8 cellular contexts compared by ENCODE assay signal in the genomic region with DNA sequence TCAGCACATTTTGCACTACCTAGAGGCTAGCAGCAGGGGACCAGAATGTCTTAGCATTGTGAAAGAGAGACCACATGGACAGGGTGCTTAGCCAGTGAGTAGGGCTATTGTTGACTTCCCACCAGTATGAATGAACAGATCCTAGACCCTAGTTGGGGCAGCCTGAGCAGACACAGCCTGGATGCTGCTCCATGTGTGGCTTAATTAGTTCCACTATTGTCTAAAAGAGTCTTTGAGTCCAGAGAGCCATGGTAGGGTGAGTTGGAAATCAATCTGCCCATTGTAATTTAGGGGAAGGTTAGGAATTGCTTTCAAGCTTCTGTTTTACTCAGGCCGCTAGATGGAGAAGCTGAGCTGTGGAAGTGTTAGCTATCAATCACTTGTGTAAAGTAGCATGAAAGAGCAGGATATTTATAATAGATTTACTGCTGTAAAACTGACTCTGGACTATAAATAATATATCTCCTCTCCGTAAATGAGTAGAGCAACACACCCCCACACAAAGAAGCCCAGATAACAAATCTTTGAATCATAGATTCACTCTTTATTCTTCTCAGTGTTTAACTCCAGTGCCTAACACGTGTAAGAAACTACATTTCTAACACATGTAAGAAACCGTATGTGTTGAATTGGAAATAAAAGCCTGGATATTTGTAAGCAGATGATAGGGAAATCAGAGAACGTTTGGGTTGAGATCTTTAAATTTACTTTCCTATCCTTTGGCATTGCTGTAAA. TPM values are rescaled to one million over a fixed set of nuclear protein-coding genes. Genes with fewer than 3 reads are reported as not detected.
DNase-seq lines count a peak whose midpoint lies in the region; ATAC-seq, FAIRE-seq and TF ChIP-seq lines count a peak whose summit lies in the region.

No MANE protein-coding gene starts in this region.

- no peaks in the 10 kb centered on the region; a peak in 1 of 5 replicates for H3K27me3 ChIP-seq in HepG2 (ENCODE audit: control insufficient read depth in 1 of 2, insufficient read depth in 2 of 2, low read length in 2 of 2)

- no peak overlapping the region for H3K9ac ChIP-seq in HepG2 (ENCODE audit: insufficient read depth, low read depth, low read length)

- H3K4me3 ChIP-seq in OCI-LY7 (ENCODE audit: low read depth, low read length, poor library complexity, severe bottlenecking) = peak overlapping the region; percentile 30
- no peak overlapping the region for H3K4me3 ChIP-seq in HepG2 (replicated peaks in 1 of 3; ENCODE audit: insufficient read depth in 1 of 3, low read depth in 2 of 3, low read length in 3 of 3)

- peaks cover 9% of the 10 kb centered on the region for H3K36me3 ChIP-seq in OCI-LY7 (ENCODE audit: insufficient read depth, low read length)
- H3K36me3 ChIP-seq in HepG2 (replicated peaks in 1 of 2; ENCODE audit: control insufficient read depth in 1 of 2, insufficient read depth in 2 of 2, low read length in 2 of 2) = no peaks in the 10 kb centered on the region

- peaks cover 39% of the 10 kb centered on the region for H3K79me2 ChIP-seq in OCI-LY7 (ENCODE audit: insufficient read depth, low read depth, low read length)
- H3K79me2 ChIP-seq in HepG2 (ENCODE audit: insufficient read depth, low read length) = no peaks in the 10 kb centered on the region

- POLR2A ChIA-PET in OCI-LY7 (lab: Charles Lee) (interaction anchor here (0.5 to 16.9 kb wide), 20 partner anchors 8 to 610 kb away, joined by 3 to 566 read pairs (median 4); a partner anchor contains a TSS), HepG2 (lab: Yijun Ruan, JAX) (no interaction called here)

- H3K9me2 ChIP-seq in OCI-LY7 (ENCODE audit: insufficient read depth, low read length) = no peaks in the 10 kb centered on the region

- TF ChIP-seq RAD21 in HepG2 (CRISPR knock-in tag; IDR thresholded peaks at IDR 0.05) = 0 out of 2 replicates have a peak, but pooled peaks have one; percentile 29

- TF ChIP-seq EP300 in HepG2 (IDR thresholded peaks at IDR 0.05; ENCODE audit: low read depth in 2 of 2, low read length in 2 of 2) (no peak), HepG2 (CRISPR knock-in tag; IDR thresholded peaks at IDR 0.05; ENCODE audit: borderline replicate concordance) (no peak)

- BruUV-seq in OCI-LY7 (replicated peaks; lab: Mats Ljungman, UMichigan) (no TSS peak), HepG2 (replicated peaks; lab: Mats Ljungman, UMichigan) (no TSS peak)

- TF ChIP-seq CTCF in AG09319 (IDR thresholded peaks at IDR 0.05; ENCODE audit: low read depth, low read length) = peak; percentile 49
- peak; percentile 60; the same call in 1 of the 2 replicates for TF ChIP-seq CTCF in GM12874 (IDR thresholded peaks at IDR 0.05; ENCODE audit: insufficient read depth, low read depth, low read length)
- TF ChIP-seq CTCF in OCI-LY7 (conservative IDR thresholded peaks at IDR 0.05; ENCODE audit: low read length) = peak; percentile 93
- TF ChIP-seq CTCF in HepG2 (CRISPR knock-in tag; IDR thresholded peaks at IDR 0.05) = peak; percentile 70

- CTCF ChIA-PET in OCI-LY7 (lab: Charles Lee; ENCODE audit: unreplicated experiment) = interaction anchor here (1.4 to 2.7 kb wide), 2 partner anchors 26 to 300 kb away, joined by 3 to 12 read pairs; no protein-coding TSS in a partner anchor
- CTCF ChIA-PET in HepG2 (lab: Yijun Ruan, JAX; ENCODE audit: low intra/inter-chr PET ratio, low total read pairs) = interaction anchor here (0.9 to 1.8 kb wide), 3 partner anchors 300 to 394 kb away, joined by 3 to 20 read pairs (median 7); no protein-coding TSS in a partner anchor

- in situ Hi-C loops in HepG2 (cut with HindIII; ENCODE audit: extremely low pct_ligation_motif_present, low pct_unique_long_range_greater_than_20kb) = loop anchor here (10.0 kb wide), 1 partner anchor 378 kb away; no protein-coding TSS in a partner anchor

- intact Hi-C loops in OCI-LY7 (cut with micrococcal nuclease; ENCODE audit: unreplicated experiment) = loop anchor here (1.0 to 5.0 kb wide), 6 partner anchors 156 to 425 kb away; a partner anchor contains a TSS
- intact Hi-C loops in HepG2 (cut with micrococcal nuclease; ENCODE audit: unreplicated experiment) = loop anchor here (1.0 to 10.0 kb wide), 4 partner anchors 158 to 394 kb away; a partner anchor contains a TSS

- H4K20me1 ChIP-seq in OCI-LY7 (ENCODE audit: insufficient read depth, low read length) (no peaks in the 10 kb centered on the region), HepG2 (ENCODE audit: insufficient read depth, low read length) (no peaks in the 10 kb centered on the region)

- peak overlapping the region; percentile 99 for H3K4me2 ChIP-seq in OCI-LY7 (ENCODE audit: low read length)
- H3K4me2 ChIP-seq in HepG2 (ENCODE audit: low read depth, low read length) = no peak overlapping the region

- peak; percentile 87 for ATAC-seq in HepG2
- no peak for ATAC-seq in HG02884 (IDR thresholded peaks at IDR 0.05; ENCODE audit: unreplicated experiment)

- no peak for TF ChIP-seq POLR2A in HepG2 (IDR thresholded peaks at IDR 0.05; ENCODE audit: insufficient read depth in 1 of 2, low read depth in 2 of 2, low read length in 2 of 2)

- H3K4me1 ChIP-seq in OCI-LY7 (ENCODE audit: insufficient read depth, low read length, poor library complexity, severe bottlenecking) (peaks cover 68% of the 10 kb centered on the region), HepG2 (ENCODE audit: insufficient read depth, low read length) (no peaks in the 10 kb centered on the region)

- peak; percentile 26 for FAIRE-seq in HepG2 (lab: Jason Lieb, UNC)

- peak overlapping the region; percentile 99 for H3K27ac ChIP-seq in OCI-LY7 (ENCODE audit: low read depth, low read length, poor library complexity, severe bottlenecking)
- H3K27ac ChIP-seq in HepG2 (ENCODE audit: extremely low read length, insufficient read depth, low read length) = no peak overlapping the region

- H3K9me3 ChIP-seq in OCI-LY7 (ENCODE audit: low read length) = no peaks in the 10 kb centered on the region
- H3K9me3 ChIP-seq in HepG2 (ENCODE audit: low read length) = no peaks in the 10 kb centered on the region

- DNase-seq in AG09319 (ENCODE audit: extremely low read depth, low read depth) (no peak), HS-5 (ENCODE audit: low read depth) (peak; percentile 10), OCI-LY7 (ENCODE audit: low spot score) (peak; percentile 87), cerebellar cortex (ENCODE audit: low spot score) (peak; percentile 38), HepG2 (ENCODE audit: low spot score) (peak; percentile 42), NCI-H1105 (lab: John Stamatoyannopoulos, UW) (no peak)

- H2AFZ ChIP-seq in OCI-LY7 (ENCODE audit: low read length) (peak overlapping the region; percentile 95), HepG2 (ENCODE audit: low read length) (no peak overlapping the region)

- 10% methylated on average over 5 of the region's 5 CpGs for WGBS in HepG2 (ENCODE audit: low lambda C conversion rate)

RNA-seq across cellular contexts. Expression of a gene that starts 4.1 kb away (rescaled TPM):
- 160 and 193 TPM in 2 replicates for total RNA-seq in OCI-LY7 (2014; rRNA removed; shearing (Covaris generic))
- total RNA-seq in OCI-LY7 (2022) (195 and 247 TPM in 2 replicates), HepG2 (2016; rRNA removed; fragmentation: Illumina TruSeq; extraction: Trizol) (not detected in 2 replicates)
- not detected in 2 replicates for total RNA-seq in HepG2 (2016; cell fraction: cytosol; rRNA removed; fragmentation: Illumina TruSeq; extraction: Trizol; ENCODE audit: low read depth)
- not detected in 2 replicates for total RNA-seq in HepG2 (2016; cell fraction: insoluble cytoplasmic fraction; rRNA removed; fragmentation: Illumina TruSeq; extraction: Trizol)
- not detected in 2 replicates for total RNA-seq in HepG2 (2016; cell fraction: membrane; rRNA removed; fragmentation: Illumina TruSeq; extraction: Trizol)
- not detected in 2 replicates for total RNA-seq in HepG2 (2016; cell fraction: nucleus; rRNA removed; fragmentation: Illumina TruSeq; extraction: Trizol)
- polyA plus RNA-seq in HepG2 (2011; rRNA removed) = not detected in 2 replicates
- polyA plus RNA-seq in HepG2 (2011; cell fraction: cytosol; rRNA removed) = 0.05 and 0.07 TPM in 2 replicates
- polyA plus RNA-seq in HepG2 (2011; cell fraction: nucleus; rRNA removed) = not detected in 2 replicates
- polyA plus RNA-seq in HepG2 (2012) = not detected in 2 replicates
- polyA plus RNA-seq in HepG2 (2016; cell fraction: cytosol; fragmentation: Illumina TruSeq; extraction: Trizol; ENCODE audit: low read depth) = not detected in 2 replicates
- not detected in 2 replicates for polyA plus RNA-seq in HepG2 (2016; cell fraction: insoluble cytoplasmic fraction; fragmentation: Illumina TruSeq; extraction: Trizol; ENCODE audit: low read depth)
- polyA plus RNA-seq in HepG2 (2016; cell fraction: membrane; fragmentation: Illumina TruSeq; extraction: Trizol; ENCODE audit: low read depth) = not detected in 2 replicates
- polyA plus RNA-seq in HepG2 (2016; cell fraction: nucleus; fragmentation: Illumina TruSeq; extraction: Trizol; ENCODE audit: insufficient read depth, low read depth) = not detected in 2 replicates
- 0.19 TPM in 1 of 2 replicates, not detected in the other for polyA minus RNA-seq in HepG2 (2011; rRNA and poly(A)+ RNA removed; ENCODE audit: low replicate concordance)
- not detected in 2 replicates for polyA minus RNA-seq in HepG2 (2011; cell fraction: cytosol; rRNA and poly(A)+ RNA removed)
- not detected in 2 replicates for polyA minus RNA-seq in HepG2 (2011; cell fraction: nucleus; rRNA and poly(A)+ RNA removed)

RNA-seq across cellular contexts. Expression of a gene that starts 50.9 kb away (rescaled TPM):
- 19.0 and 20.1 TPM in 2 replicates for total RNA-seq in OCI-LY7 (2014; rRNA removed; shearing (Covaris generic))
- 11.2 and 17.9 TPM in 2 replicates for total RNA-seq in OCI-LY7 (2022)
- total RNA-seq in HepG2 (2016; rRNA removed; fragmentation: Illumina TruSeq; extraction: Trizol) = 1.0 and 1.2 TPM in 2 replicates
- 0.18 and 0.30 TPM in 2 replicates for total RNA-seq in HepG2 (2016; cell fraction: cytosol; rRNA removed; fragmentation: Illumina TruSeq; extraction: Trizol; ENCODE audit: low read depth)
- total RNA-seq in HepG2 (2016; cell fraction: insoluble cytoplasmic fraction; rRNA removed; fragmentation: Illumina TruSeq; extraction: Trizol) = 0.70 and 1.1 TPM in 2 replicates
- 0.55 and 0.62 TPM in 2 replicates for total RNA-seq in HepG2 (2016; cell fraction: membrane; rRNA removed; fragmentation: Illumina TruSeq; extraction: Trizol)
- total RNA-seq in HepG2 (2016; cell fraction: nucleus; rRNA removed; fragmentation: Illumina TruSeq; extraction: Trizol) = 1.5 and 1.6 TPM in 2 replicates
- polyA plus RNA-seq in HepG2 (2011; rRNA removed) = 0.79 and 1.1 TPM in 2 replicates
- 0.51 and 0.91 TPM in 2 replicates for polyA plus RNA-seq in HepG2 (2011; cell fraction: cytosol; rRNA removed)
- polyA plus RNA-seq in HepG2 (2011; cell fraction: nucleus; rRNA removed) = 1.0 and 2.3 TPM in 2 replicates
- polyA plus RNA-seq in HepG2 (2012) = 0.16 and 0.49 TPM in 2 replicates
- polyA plus RNA-seq in HepG2 (2016; cell fraction: cytosol; fragmentation: Illumina TruSeq; extraction: Trizol; ENCODE audit: low read depth) = 0.14 and 0.20 TPM in 2 replicates
- 0.41 and 0.96 TPM in 2 replicates for polyA plus RNA-seq in HepG2 (2016; cell fraction: insoluble cytoplasmic fraction; fragmentation: Illumina TruSeq; extraction: Trizol; ENCODE audit: low read depth)
- 0.31 and 0.32 TPM in 2 replicates for polyA plus RNA-seq in HepG2 (2016; cell fraction: membrane; fragmentation: Illumina TruSeq; extraction: Trizol; ENCODE audit: low read depth)
- polyA plus RNA-seq in HepG2 (2016; cell fraction: nucleus; fragmentation: Illumina TruSeq; extraction: Trizol; ENCODE audit: insufficient read depth, low read depth) = 1.1 and 1.3 TPM in 2 replicates
- 0.28 and 8.6 TPM in 2 replicates for polyA minus RNA-seq in HepG2 (2011; rRNA and poly(A)+ RNA removed; ENCODE audit: low replicate concordance)
- 0.40 and 0.97 TPM in 2 replicates for polyA minus RNA-seq in HepG2 (2011; cell fraction: cytosol; rRNA and poly(A)+ RNA removed)
- 4.0 and 5.2 TPM in 2 replicates for polyA minus RNA-seq in HepG2 (2011; cell fraction: nucleus; rRNA and poly(A)+ RNA removed)

Comparison
In these comparisons a context has a peak if more than half of its experiments do, and no peak if none do; other contexts are left out.
1. DNase-seq: peak in HS-5 (single experiment), OCI-LY7 (single experiment), cerebellar cortex (single experiment) and HepG2 (single experiment); none in AG09319 (single experiment) and NCI-H1105 (single experiment).
2. RNA of a gene that starts 4.1 kb away (total RNA-seq): 160 to 247 TPM in OCI-LY7; not detected in HepG2; every median in the first group is over 100 times any median in the second.
3. Peak in every context shown above with its lines, with median percentiles within 50 percentile points of each other: CTCF ChIP-seq.